In the genomic region with DNA sequence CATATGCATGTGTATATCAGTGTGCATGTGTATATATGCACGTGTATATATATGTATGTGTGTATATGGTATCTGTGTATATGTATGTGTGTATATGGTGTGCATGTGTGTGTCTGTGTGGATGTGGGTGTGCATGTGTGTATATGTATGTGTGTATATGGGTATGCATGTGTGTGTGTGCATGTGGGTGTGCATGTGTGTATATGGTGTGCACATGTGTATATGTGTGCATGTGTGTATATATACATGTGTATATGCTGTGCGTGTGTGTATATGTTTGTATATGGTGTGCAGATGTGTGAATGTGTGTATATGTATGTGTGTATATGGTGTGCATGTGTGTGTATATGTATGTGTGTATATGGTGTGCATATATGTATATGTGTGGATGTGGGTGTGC, we compare ENCODE assay signal across 1 cellular context.
A peak's percentile ranks its signal among the peaks of the same experiment; 100 is the strongest.
TF ChIP-seq lines count a peak whose summit lies in the region.

No MANE protein-coding gene starts in this region.

TF ChIP-seq in HepG2, 621 proteins besides CTCF, POLR2A, EP300 and RAD21 (continued from another document):
- TF ChIP-seq, protein P1, sequence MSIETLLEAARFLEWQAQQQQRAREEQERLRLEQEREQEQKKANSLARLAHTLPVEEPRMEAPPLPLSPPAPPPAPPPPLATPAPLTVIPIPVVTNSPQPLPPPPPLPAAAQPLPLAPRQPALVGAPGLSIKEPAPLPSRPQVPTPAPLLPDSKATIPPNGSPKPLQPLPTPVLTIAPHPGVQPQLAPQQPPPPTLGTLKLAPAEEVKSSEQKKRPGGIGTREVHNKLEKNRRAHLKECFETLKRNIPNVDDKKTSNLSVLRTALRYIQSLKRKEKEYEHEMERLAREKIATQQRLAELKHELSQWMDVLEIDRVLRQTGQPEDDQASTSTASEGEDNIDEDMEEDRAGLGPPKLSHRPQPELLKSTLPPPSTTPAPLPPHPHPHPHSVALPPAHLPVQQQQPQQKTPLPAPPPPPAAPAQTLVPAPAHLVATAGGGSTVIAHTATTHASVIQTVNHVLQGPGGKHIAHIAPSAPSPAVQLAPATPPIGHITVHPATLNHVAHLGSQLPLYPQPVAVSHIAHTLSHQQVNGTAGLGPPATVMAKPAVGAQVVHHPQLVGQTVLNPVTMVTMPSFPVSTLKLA (IDR thresholded peaks at IDR 0.05), result peak; percentile 95
- no peak for TF ChIP-seq ZNF713 (CRISPR knock-in tag; IDR thresholded peaks at IDR 0.05)
- no peak for TF ChIP-seq ADNP (CRISPR knock-in tag; IDR thresholded peaks at IDR 0.05)
- no peak for TF ChIP-seq SNRNP70 (IDR thresholded peaks at IDR 0.05; ENCODE audit: low read depth, low read length)
- TF ChIP-seq ZNF616 (CRISPR knock-in tag; IDR thresholded peaks at IDR 0.05; ENCODE audit: low read depth), result no peak
